Comparison of ENCODE assay signal across 8 cellular contexts in genomic region chr15:63381301-63382192, GRCh38. TPM values are rescaled to one million over a fixed set of nuclear protein-coding genes. Genes with fewer than 3 reads are reported as not detected.
DNase-seq lines count a peak whose midpoint lies in the region; ATAC-seq and TF ChIP-seq lines count a peak whose summit lies in the region.

Gene CA12, minus strand, starts transcription at chr15:63381846. Its CDS starts 126 bp downstream, at chr15:63381720.

- ATAC-seq in T-helper 17 cell, result peak; percentile 65
- peak; percentile 20 to 44 for ATAC-seq in naive B cell (ENCODE audit: low read depth in 2 of 2)
- ATAC-seq in GM21576 (IDR thresholded peaks at IDR 0.05; ENCODE audit: unreplicated experiment), result no peak
- ATAC-seq in GM19023 (IDR thresholded peaks at IDR 0.05; ENCODE audit: unreplicated experiment), result no peak

- H3K36me3 ChIP-seq in esophagus muscularis mucosa, result no peaks in the 10 kb centered on the region

- intact Hi-C loops in esophagus muscularis mucosa (cut with DNase I), result no loop called here

- peak; percentile 11 for TF ChIP-seq POLR2A in esophagus muscularis mucosa (IDR thresholded peaks at IDR 0.05; ENCODE audit: low read depth)

- WGBS in esophagus muscularis mucosa, result 2% methylated on average over 24 of the region's 58 CpGs

- no peak for TF ChIP-seq EP300 in esophagus muscularis mucosa (IDR thresholded peaks at IDR 0.05)

- H3K27ac ChIP-seq in esophagus muscularis mucosa (replicated peaks in 1 of 4), result peak within 1 kb of the TSS; percentile 42 to 72 (median 51)

- peak within 1 kb of the TSS; percentile 56 to 65 (median 56) for H3K4me3 ChIP-seq in esophagus muscularis mucosa

- H3K9me3 ChIP-seq in T-helper 17 cell (ENCODE audit: control insufficient read depth, low read length, poor library complexity, severe bottlenecking), result no peaks in the 10 kb centered on the region
- no peaks in the 10 kb centered on the region for H3K9me3 ChIP-seq in esophagus muscularis mucosa

- TF ChIP-seq CTCF in esophagus muscularis mucosa (IDR thresholded peaks at IDR 0.05), result no peak

- H3K27me3 ChIP-seq in esophagus muscularis mucosa, result peaks cover 0 to 8% (median 0%) of the 10 kb centered on the region in 4 donors

- peaks cover 3% of the 10 kb centered on the region for H3K9me3 Mint-ChIP-seq in activated CD4-positive, alpha-beta T cell treated with anti-CD3 and anti-CD28 coated beads, Interleukin-2, amount 10 ng/mL, durations not matched to agents 7 days and 5 days
- peaks cover 0 to 8% (median 0%) of the 10 kb centered on the region in 7 donors for H3K9me3 Mint-ChIP-seq in naive B cell

- CTCF ChIA-PET in activated CD4-positive, alpha-beta T cell treated with anti-CD3 and anti-CD28 coated beads, Interleukin-2, amount 10 ng/mL, durations not matched to agents 7 days and 5 days (lab: Charles Lee), result interaction anchor here (0.6 to 0.8 kb wide), 2 partner anchors 10 to 97 kb away, joined by 3 read pairs; no protein-coding TSS in a partner anchor

- H3K4me1 ChIP-seq in esophagus muscularis mucosa, result peaks cover 11 to 34% (median 27%) of the 10 kb centered on the region in 4 donors

- H3K36me3 Mint-ChIP-seq in activated CD4-positive, alpha-beta T cell treated with anti-CD3 and anti-CD28 coated beads, Interleukin-2, amount 10 ng/mL, durations not matched to agents 7 days and 5 days (ENCODE audit: low read depth), result no peaks in the 10 kb centered on the region
- H3K36me3 Mint-ChIP-seq in T-helper 17 cell (ENCODE audit: low read depth) (peaks cover 5% of the 10 kb centered on the region), naive B cell (peaks cover 0 to 11% of the 10 kb centered on the region in 2 donors)

- POLR2A ChIA-PET in activated CD4-positive, alpha-beta T cell treated with anti-CD3 and anti-CD28 coated beads, Interleukin-2, amount 10 ng/mL, durations not matched to agents 7 days and 5 days (lab: Charles Lee), result no interaction called here

- DNase-seq in activated CD4-positive, alpha-beta T cell treated with anti-CD3 and anti-CD28 coated beads, Interleukin-2, amount 10 ng/mL, durations not matched to agents 7 days and 5 days, result no peak
- DNase-seq in activated CD4-positive, alpha-beta T cell treated with anti-CD3 and anti-CD28 coated beads for 1 hour, result no peak
- DNase-seq in T-helper 17 cell, result no peak
- DNase-seq in esophagus muscularis mucosa (ENCODE audit: extremely low spot score), result no peak
- DNase-seq in naive B cell, result no peak
- no peak for DNase-seq in central memory CD4-positive, alpha-beta T cell

- peaks cover 14% of the 10 kb centered on the region for H3K4me1 Mint-ChIP-seq in activated CD4-positive, alpha-beta T cell treated with anti-CD3 and anti-CD28 coated beads, Interleukin-2, amount 10 ng/mL, durations not matched to agents 7 days and 5 days
- H3K4me1 Mint-ChIP-seq in T-helper 17 cell (peaks cover 11% of the 10 kb centered on the region), naive B cell (peaks cover 4 to 15% (median 5%) of the 10 kb centered on the region in 3 donors)

- no peak within 1 kb of the TSS for H3K27ac Mint-ChIP-seq in activated CD4-positive, alpha-beta T cell treated with anti-CD3 and anti-CD28 coated beads, Interleukin-2, amount 10 ng/mL, durations not matched to agents 7 days and 5 days
- H3K27ac Mint-ChIP-seq in T-helper 17 cell (no peak within 1 kb of the TSS), naive B cell (peak within 1 kb of the TSS in 1 of 6 donors; percentile 30)

- H3K27me3 Mint-ChIP-seq in activated CD4-positive, alpha-beta T cell treated with anti-CD3 and anti-CD28 coated beads, Interleukin-2, amount 10 ng/mL, durations not matched to agents 7 days and 5 days, result peaks cover 47% of the 10 kb centered on the region
- H3K27me3 Mint-ChIP-seq in T-helper 17 cell (peaks cover 85% of the 10 kb centered on the region), naive B cell (peaks cover 40 to 79% (median 76%) of the 10 kb centered on the region in 3 donors)

- H3K4me3 Mint-ChIP-seq in activated CD4-positive, alpha-beta T cell treated with anti-CD3 and anti-CD28 coated beads, Interleukin-2, amount 10 ng/mL, durations not matched to agents 7 days and 5 days, result peak within 1 kb of the TSS; percentile 66
- H3K4me3 Mint-ChIP-seq in T-helper 17 cell (peak within 1 kb of the TSS; percentile 62), naive B cell (peak within 1 kb of the TSS; percentile 34 to 83 (median 66))

RNA-seq across cellular contexts. Expression of gene CA12, which starts in this region (rescaled TPM):
- not detected for total RNA-seq in activated CD4-positive, alpha-beta T cell treated with anti-CD3 and anti-CD28 coated beads, Interleukin-2, amount 10 ng/mL, durations not matched to agents 7 days and 5 days
- total RNA-seq in T-helper 17 cell (not detected), esophagus muscularis mucosa (10 to 100 TPM in 1 of 4 donors, 1 to 10 TPM in 3; 2.3 to 14.5 (median 6.0) TPM)
- polyA plus RNA-seq in naive B cell (ENCODE audit: low read depth in 6 of 6), result not detected

Comparison
In these comparisons a context has a peak if more than half of its experiments do, and no peak if none do; other contexts are left out.
1. Peak in ATAC-seq in T-helper 17 cell; RNA of the gene not detected or under 1 TPM.
2. Peak in ATAC-seq in naive B cell; RNA of the gene not detected or under 1 TPM.